In genomic region chr15:82539690-82540054, GRCh38 we compare ENCODE assay signal across 8 cellular contexts. TPM values are rescaled to one million over a fixed set of nuclear protein-coding genes. Genes with fewer than 3 reads are reported as not detected.
DNase-seq lines count a peak whose midpoint lies in the region; ATAC-seq and TF ChIP-seq lines count a peak whose summit lies in the region.

No MANE protein-coding gene starts in this region.

- peak overlapping the region; percentile 96 for H3K27ac Mint-ChIP-seq in activated CD4-positive, alpha-beta T cell treated with anti-CD3 and anti-CD28 coated beads, Interleukin-2, amount 10 ng/mL, durations not matched to agents 7 days and 5 days
- H3K27ac Mint-ChIP-seq in activated CD8-positive, alpha-beta T cell treated with anti-CD3 and anti-CD28 coated beads for 36 hours: peak overlapping the region; percentile 95

- peaks cover 53% of the 10 kb centered on the region for H3K36me3 Mint-ChIP-seq in activated CD4-positive, alpha-beta T cell treated with anti-CD3 and anti-CD28 coated beads, Interleukin-2, amount 10 ng/mL, durations not matched to agents 7 days and 5 days (ENCODE audit: low read depth)
- peaks cover 60% of the 10 kb centered on the region for H3K36me3 Mint-ChIP-seq in activated CD8-positive, alpha-beta T cell treated with anti-CD3 and anti-CD28 coated beads for 36 hours (ENCODE audit: low read depth)

- peak overlapping the region; percentile 97 for H3K4me3 Mint-ChIP-seq in activated CD4-positive, alpha-beta T cell treated with anti-CD3 and anti-CD28 coated beads, Interleukin-2, amount 10 ng/mL, durations not matched to agents 7 days and 5 days
- peak overlapping the region; percentile 94 for H3K4me3 Mint-ChIP-seq in activated CD8-positive, alpha-beta T cell treated with anti-CD3 and anti-CD28 coated beads for 36 hours

- CTCF ChIA-PET in activated CD4-positive, alpha-beta T cell treated with anti-CD3 and anti-CD28 coated beads, Interleukin-2, amount 10 ng/mL, durations not matched to agents 7 days and 5 days (lab: Charles Lee): interaction anchor here (0.6 to 5.1 kb wide), 9 partner anchors 9 to 625 kb away, joined by 3 to 51 read pairs (median 4); partner anchors contain the start of genes C15orf40 and RAMAC
- CTCF ChIA-PET in activated CD8-positive, alpha-beta T cell treated with anti-CD3 and anti-CD28 coated beads for 36 hours (lab: Charles Lee): interaction anchor here (2.3 to 2.8 kb wide), 2 partner anchors 9 to 271 kb away, joined by 10 to 35 read pairs; no protein-coding TSS in a partner anchor

- peaks cover 28% of the 10 kb centered on the region for H3K4me1 ChIP-seq in skeletal muscle satellite cell (ENCODE audit: control insufficient read depth, insufficient read depth, low read length)

- H3K4me1 Mint-ChIP-seq in activated CD4-positive, alpha-beta T cell treated with anti-CD3 and anti-CD28 coated beads, Interleukin-2, amount 10 ng/mL, durations not matched to agents 7 days and 5 days: peaks cover 47% of the 10 kb centered on the region
- H3K4me1 Mint-ChIP-seq in activated CD8-positive, alpha-beta T cell treated with anti-CD3 and anti-CD28 coated beads for 36 hours (ENCODE audit: low read depth): peaks cover 38% of the 10 kb centered on the region

- peak overlapping the region; percentile 98 for H3K4me3 ChIP-seq in skeletal muscle satellite cell (ENCODE audit: low read length)

- H3K27me3 ChIP-seq in skeletal muscle satellite cell (ENCODE audit: control insufficient read depth, insufficient read depth, low read length): no peaks in the 10 kb centered on the region

- intact Hi-C loops in activated CD8-positive, alpha-beta T cell treated with anti-CD3 and anti-CD28 coated beads for 36 hours (cut with micrococcal nuclease): loop anchor here (10.0 kb wide), 2 partner anchors 475 to 1245 kb away; partner anchors contain the start of gene C15orf40
- intact Hi-C loops in left ventricle myocardium superior (cut with micrococcal nuclease): loop anchor here (10.0 kb wide), 1 partner anchor 175 kb away; no protein-coding TSS in a partner anchor

- ATAC-seq in activated CD8-positive, alpha-beta T cell treated with anti-CD3 and anti-CD28 coated beads for 36 hours: no peak
- ATAC-seq in left ventricle myocardium superior: peak; percentile 2

- H3K4me2 ChIP-seq in skeletal muscle satellite cell (ENCODE audit: low read length): peak overlapping the region; percentile 92

- no peaks in the 10 kb centered on the region for H3K27me3 Mint-ChIP-seq in activated CD4-positive, alpha-beta T cell treated with anti-CD3 and anti-CD28 coated beads, Interleukin-2, amount 10 ng/mL, durations not matched to agents 7 days and 5 days
- no peaks in the 10 kb centered on the region for H3K27me3 Mint-ChIP-seq in activated CD8-positive, alpha-beta T cell treated with anti-CD3 and anti-CD28 coated beads for 36 hours

- no peaks in the 10 kb centered on the region for H3K9me3 ChIP-seq in skeletal muscle satellite cell (replicated peaks; ENCODE audit: low read length)

- peaks cover 50% of the 10 kb centered on the region for H3K36me3 ChIP-seq in skeletal muscle satellite cell (ENCODE audit: insufficient read depth, low read length)

- TF ChIP-seq CTCF in activated CD8-positive, alpha-beta T cell treated with anti-CD3 and anti-CD28 coated beads for 36 hours (IDR thresholded peaks at IDR 0.05): no peak

- no peak for DNase-seq in activated CD4-positive, alpha-beta T cell treated with anti-CD3 and anti-CD28 coated beads, Interleukin-2, amount 10 ng/mL, durations not matched to agents 7 days and 5 days
- no peak for DNase-seq in activated CD4-positive, alpha-beta T cell treated with anti-CD3 and anti-CD28 coated beads, Interleukin-2, amount 50 U/mL, for 1 hour
- no peak for DNase-seq in activated CD8-positive, alpha-beta T cell treated with anti-CD3 and anti-CD28 coated beads for 36 hours
- peak; percentile 32 for DNase-seq in left ventricle myocardium superior
- DNase-seq in RPMI8226: no peak
- DNase-seq in DMS53 (lab: John Stamatoyannopoulos, UW): no peak
- DNase-seq in NCI-H82 treated with DMSO at 0.1 percent for 48 hours (lab: John Stamatoyannopoulos, UW; ENCODE audit: unreplicated experiment): no peak

- POLR2A ChIA-PET in activated CD4-positive, alpha-beta T cell treated with anti-CD3 and anti-CD28 coated beads, Interleukin-2, amount 10 ng/mL, durations not matched to agents 7 days and 5 days (lab: Charles Lee): no interaction called here
- POLR2A ChIA-PET in activated CD8-positive, alpha-beta T cell treated with anti-CD3 and anti-CD28 coated beads for 36 hours (lab: Charles Lee): interaction anchor here (0.6 to 5.7 kb wide), 19 partner anchors 9 to 567 kb away, joined by 3 to 48 read pairs (median 5); partner anchors contain the start of genes CPEB1, RAMAC and WHAMM

- H3K9me3 Mint-ChIP-seq in activated CD4-positive, alpha-beta T cell treated with anti-CD3 and anti-CD28 coated beads, Interleukin-2, amount 10 ng/mL, durations not matched to agents 7 days and 5 days: no peaks in the 10 kb centered on the region
- H3K9me3 Mint-ChIP-seq in activated CD8-positive, alpha-beta T cell treated with anti-CD3 and anti-CD28 coated beads for 36 hours: no peaks in the 10 kb centered on the region

- peak overlapping the region; percentile 100 for H3K9ac ChIP-seq in skeletal muscle satellite cell (ENCODE audit: low read depth, low read length)

RNA-seq across cellular contexts. Expression of gene RPS17, which starts 0.6 kb away (rescaled TPM):
- 1,000 to 10,000 TPM; 1,680 to 1,976 TPM for total RNA-seq in activated CD4-positive, alpha-beta T cell treated with anti-CD3 and anti-CD28 coated beads, Interleukin-2, amount 10 ng/mL, durations not matched to agents 7 days and 5 days
- total RNA-seq in activated CD8-positive, alpha-beta T cell treated with anti-CD3 and anti-CD28 coated beads for 36 hours: 1,000 to 10,000 TPM; 3,057 to 3,069 TPM
- total RNA-seq in left ventricle myocardium superior: 717 TPM
- total RNA-seq in skeletal muscle satellite cell (2012; rRNA removed): 1,245 and 1,928 TPM in 2 replicates
